1 cellular context compared by ENCODE assay signal in genomic region chr10:119391430-119392313, GRCh38.
TF ChIP-seq lines count a peak whose summit lies in the region.

No MANE protein-coding gene starts in this region.

TF ChIP-seq in K562, 482 proteins besides CTCF, POLR2A, EP300 and RAD21 (continued from another document):
- TF ChIP-seq EGR1 (conservative IDR thresholded peaks at IDR 0.05) = peak; percentile 28; the same call in 1 of the 2 replicates
- no peak for TF ChIP-seq ZNF583 (CRISPR knock-in tag; IDR thresholded peaks at IDR 0.05)
- no peak for TF ChIP-seq ID3 (CRISPR knock-in tag; IDR thresholded peaks at IDR 0.05)
- no peak for TF ChIP-seq ID3 (tag; IDR thresholded peaks at IDR 0.05)
- TF ChIP-seq ZNF717 (CRISPR knock-in tag; IDR thresholded peaks at IDR 0.05) = no peak
- TF ChIP-seq, protein P1, sequence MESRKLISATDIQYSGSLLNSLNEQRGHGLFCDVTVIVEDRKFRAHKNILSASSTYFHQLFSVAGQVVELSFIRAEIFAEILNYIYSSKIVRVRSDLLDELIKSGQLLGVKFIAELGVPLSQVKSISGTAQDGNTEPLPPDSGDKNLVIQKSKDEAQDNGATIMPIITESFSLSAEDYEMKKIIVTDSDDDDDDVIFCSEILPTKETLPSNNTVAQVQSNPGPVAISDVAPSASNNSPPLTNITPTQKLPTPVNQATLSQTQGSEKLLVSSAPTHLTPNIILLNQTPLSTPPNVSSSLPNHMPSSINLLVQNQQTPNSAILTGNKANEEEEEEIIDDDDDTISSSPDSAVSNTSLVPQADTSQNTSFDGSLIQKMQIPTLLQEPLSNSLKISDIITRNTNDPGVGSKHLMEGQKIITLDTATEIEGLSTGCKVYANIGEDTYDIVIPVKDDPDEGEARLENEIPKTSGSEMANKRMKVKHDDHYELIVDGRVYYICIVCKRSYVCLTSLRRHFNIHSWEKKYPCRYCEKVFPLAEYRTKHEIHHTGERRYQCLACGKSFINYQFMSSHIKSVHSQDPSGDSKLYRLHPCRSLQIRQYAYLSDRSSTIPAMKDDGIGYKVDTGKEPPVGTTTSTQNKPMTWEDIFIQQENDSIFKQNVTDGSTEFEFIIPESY (CRISPR knock-in tag; IDR thresholded peaks at IDR 0.05) = peak; percentile 84
